ENCODE assay signal across 3 cellular contexts in the genomic region with DNA sequence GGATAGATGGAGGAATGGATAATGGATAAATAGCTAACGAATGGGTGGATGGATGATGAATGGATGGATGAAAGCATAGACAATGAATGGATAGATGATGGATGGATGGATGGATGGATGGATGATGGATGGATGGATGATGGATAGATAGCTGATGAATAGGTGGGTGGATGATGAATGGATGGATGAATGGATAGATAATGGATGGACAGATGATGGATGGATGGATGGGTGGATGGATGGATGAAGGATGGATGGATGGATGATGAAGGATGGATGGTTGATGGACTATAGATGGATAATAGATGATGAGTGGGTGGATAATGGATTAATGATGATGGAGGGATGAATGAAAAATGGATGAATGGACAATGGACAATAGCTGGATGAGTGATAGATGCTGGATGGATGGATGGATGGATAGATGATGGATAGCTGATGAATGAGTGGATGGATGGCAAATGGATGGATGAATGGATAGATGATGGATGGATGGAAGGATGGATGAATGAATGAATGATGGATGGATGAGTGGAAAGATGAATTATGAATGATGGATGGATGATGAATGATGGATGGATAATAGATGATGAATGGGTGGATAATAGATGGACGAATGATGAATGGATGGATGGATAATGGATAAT.
TF ChIP-seq lines count a peak whose summit lies in the region.

No MANE protein-coding gene starts in this region.

TF ChIP-seq in HepG2, 621 proteins besides CTCF, POLR2A, EP300 and RAD21:
- TF ChIP-seq FOXK2 (IDR thresholded peaks at IDR 0.05) (peak; percentile 23; the same call in 1 of the 2 replicates), RNF2 (conservative IDR thresholded peaks at IDR 0.05; ENCODE audit: low read depth) (no peak), FOXP1 (IDR thresholded peaks at IDR 0.05) (peak; percentile 38; the same call in 1 of the 2 replicates), FOXP1 (CRISPR knock-in tag; IDR thresholded peaks at IDR 0.05) (no peak), ATRX (CRISPR knock-in tag; IDR thresholded peaks at IDR 0.05; ENCODE audit: borderline replicate concordance) (no peak), MTA3 (CRISPR knock-in tag; IDR thresholded peaks at IDR 0.05) (no peak), IKZF1 (IDR thresholded peaks at IDR 0.05) (peak; percentile 76; the same call in 1 of the 2 replicates), ZNF615 (CRISPR knock-in tag; IDR thresholded peaks at IDR 0.05; ENCODE audit: borderline replicate concordance) (no peak), PCBP1 (IDR thresholded peaks at IDR 0.05; ENCODE audit: borderline replicate concordance, low read depth, low read length) (no peak)
- TF ChIP-seq, protein P1, sequence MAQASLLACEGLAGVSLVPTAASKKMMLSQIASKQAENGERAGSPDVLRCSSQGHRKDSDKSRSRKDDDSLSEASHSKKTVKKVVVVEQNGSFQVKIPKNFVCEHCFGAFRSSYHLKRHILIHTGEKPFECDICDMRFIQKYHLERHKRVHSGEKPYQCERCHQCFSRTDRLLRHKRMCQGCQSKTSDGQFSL (CRISPR knock-in tag; IDR thresholded peaks at IDR 0.05): no peak
- TF ChIP-seq, protein P2, sequence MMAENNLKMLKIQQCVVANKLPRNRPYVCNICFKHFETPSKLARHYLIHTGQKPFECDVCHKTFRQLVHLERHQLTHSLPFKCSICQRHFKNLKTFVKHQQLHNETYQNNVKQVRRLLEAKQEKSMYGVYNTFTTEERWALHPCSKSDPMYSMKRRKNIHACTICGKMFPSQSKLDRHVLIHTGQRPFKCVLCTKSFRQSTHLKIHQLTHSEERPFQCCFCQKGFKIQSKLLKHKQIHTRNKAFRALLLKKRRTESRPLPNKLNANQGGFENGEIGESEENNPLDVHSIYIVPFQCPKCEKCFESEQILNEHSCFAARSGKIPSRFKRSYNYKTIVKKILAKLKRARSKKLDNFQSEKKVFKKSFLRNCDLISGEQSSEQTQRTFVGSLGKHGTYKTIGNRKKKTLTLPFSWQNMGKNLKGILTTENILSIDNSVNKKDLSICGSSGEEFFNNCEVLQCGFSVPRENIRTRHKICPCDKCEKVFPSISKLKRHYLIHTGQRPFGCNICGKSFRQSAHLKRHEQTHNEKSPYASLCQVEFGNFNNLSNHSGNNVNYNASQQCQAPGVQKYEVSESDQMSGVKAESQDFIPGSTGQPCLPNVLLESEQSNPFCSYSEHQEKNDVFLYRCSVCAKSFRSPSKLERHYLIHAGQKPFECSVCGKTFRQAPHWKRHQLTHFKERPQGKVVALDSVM (CRISPR knock-in tag; IDR thresholded peaks at IDR 0.05): no peak
- TF ChIP-seq, protein P3, sequence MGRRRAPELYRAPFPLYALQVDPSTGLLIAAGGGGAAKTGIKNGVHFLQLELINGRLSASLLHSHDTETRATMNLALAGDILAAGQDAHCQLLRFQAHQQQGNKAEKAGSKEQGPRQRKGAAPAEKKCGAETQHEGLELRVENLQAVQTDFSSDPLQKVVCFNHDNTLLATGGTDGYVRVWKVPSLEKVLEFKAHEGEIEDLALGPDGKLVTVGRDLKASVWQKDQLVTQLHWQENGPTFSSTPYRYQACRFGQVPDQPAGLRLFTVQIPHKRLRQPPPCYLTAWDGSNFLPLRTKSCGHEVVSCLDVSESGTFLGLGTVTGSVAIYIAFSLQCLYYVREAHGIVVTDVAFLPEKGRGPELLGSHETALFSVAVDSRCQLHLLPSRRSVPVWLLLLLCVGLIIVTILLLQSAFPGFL (CRISPR knock-in tag; IDR thresholded peaks at IDR 0.05): no peak
TF ChIP-seq in HepG2: peak in this region for 3.

TF ChIP-seq in IMR-90, 13 proteins besides CTCF, POLR2A, EP300 and RAD21:
- no peak for TF ChIP-seq MAFK (IDR thresholded peaks at IDR 0.05; ENCODE audit: low read depth, low read length)
- TF ChIP-seq, protein P4, sequence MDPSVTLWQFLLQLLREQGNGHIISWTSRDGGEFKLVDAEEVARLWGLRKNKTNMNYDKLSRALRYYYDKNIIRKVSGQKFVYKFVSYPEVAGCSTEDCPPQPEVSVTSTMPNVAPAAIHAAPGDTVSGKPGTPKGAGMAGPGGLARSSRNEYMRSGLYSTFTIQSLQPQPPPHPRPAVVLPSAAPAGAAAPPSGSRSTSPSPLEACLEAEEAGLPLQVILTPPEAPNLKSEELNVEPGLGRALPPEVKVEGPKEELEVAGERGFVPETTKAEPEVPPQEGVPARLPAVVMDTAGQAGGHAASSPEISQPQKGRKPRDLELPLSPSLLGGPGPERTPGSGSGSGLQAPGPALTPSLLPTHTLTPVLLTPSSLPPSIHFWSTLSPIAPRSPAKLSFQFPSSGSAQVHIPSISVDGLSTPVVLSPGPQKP (IDR thresholded peaks at IDR 0.05; ENCODE audit: borderline replicate concordance, low read depth, low read length): no peak
- TF ChIP-seq MAZ (IDR thresholded peaks at IDR 0.05; ENCODE audit: borderline replicate concordance, low read depth, low read length): no peak
- TF ChIP-seq RFX5 (IDR thresholded peaks at IDR 0.05; ENCODE audit: low read depth, low read length): no peak
- TF ChIP-seq CEBPB (IDR thresholded peaks at IDR 0.05; ENCODE audit: low read depth, low read length): no peak

TF ChIP-seq in H1, 55 proteins besides CTCF, POLR2A, EP300 and RAD21:
- TF ChIP-seq SRF (IDR thresholded peaks at IDR 0.05; ENCODE audit: low read depth, low read length) (no peak), POLR2AphosphoS5 (IDR thresholded peaks at IDR 0.05; ENCODE audit: low read depth, low read length) (no peak), NANOG (IDR thresholded peaks at IDR 0.05; ENCODE audit: insufficient read depth, low read depth, low read length, poor library complexity, severe bottlenecking) (no peak), YY1 (IDR thresholded peaks at IDR 0.05; ENCODE audit: low read depth, low read length) (no peak), CEBPB (IDR thresholded peaks at IDR 0.05; ENCODE audit: low read depth, low read length) (no peak), MAFK (IDR thresholded peaks at IDR 0.05; ENCODE audit: low read depth, low read length) (no peak), GTF2F1 (IDR thresholded peaks at IDR 0.05; ENCODE audit: borderline replicate concordance, low read depth, low read length) (no peak), SP4 (IDR thresholded peaks at IDR 0.05; ENCODE audit: low read length) (no peak), HDAC2 (IDR thresholded peaks at IDR 0.05; ENCODE audit: borderline replicate concordance in 1 of 2, low read depth in 2 of 2, low read length in 2 of 2) (no peak), ASH2L (IDR thresholded peaks at IDR 0.05; ENCODE audit: low read length) (no peak), KDM5A (IDR thresholded peaks at IDR 0.05; ENCODE audit: low read length) (no peak)
- TF ChIP-seq, protein P5, sequence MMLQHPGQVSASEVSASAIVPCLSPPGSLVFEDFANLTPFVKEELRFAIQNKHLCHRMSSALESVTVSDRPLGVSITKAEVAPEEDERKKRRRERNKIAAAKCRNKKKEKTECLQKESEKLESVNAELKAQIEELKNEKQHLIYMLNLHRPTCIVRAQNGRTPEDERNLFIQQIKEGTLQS (IDR thresholded peaks at IDR 0.05; ENCODE audit: insufficient read depth, low read depth, low read length): no peak
- TF ChIP-seq, protein P6, sequence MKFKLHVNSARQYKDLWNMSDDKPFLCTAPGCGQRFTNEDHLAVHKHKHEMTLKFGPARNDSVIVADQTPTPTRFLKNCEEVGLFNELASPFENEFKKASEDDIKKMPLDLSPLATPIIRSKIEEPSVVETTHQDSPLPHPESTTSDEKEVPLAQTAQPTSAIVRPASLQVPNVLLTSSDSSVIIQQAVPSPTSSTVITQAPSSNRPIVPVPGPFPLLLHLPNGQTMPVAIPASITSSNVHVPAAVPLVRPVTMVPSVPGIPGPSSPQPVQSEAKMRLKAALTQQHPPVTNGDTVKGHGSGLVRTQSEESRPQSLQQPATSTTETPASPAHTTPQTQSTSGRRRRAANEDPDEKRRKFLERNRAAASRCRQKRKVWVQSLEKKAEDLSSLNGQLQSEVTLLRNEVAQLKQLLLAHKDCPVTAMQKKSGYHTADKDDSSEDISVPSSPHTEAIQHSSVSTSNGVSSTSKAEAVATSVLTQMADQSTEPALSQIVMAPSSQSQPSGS (IDR thresholded peaks at IDR 0.05; ENCODE audit: low read length): no peak
TF ChIP-seq in H1: peak in this region for 0.
